In the genomic region with DNA sequence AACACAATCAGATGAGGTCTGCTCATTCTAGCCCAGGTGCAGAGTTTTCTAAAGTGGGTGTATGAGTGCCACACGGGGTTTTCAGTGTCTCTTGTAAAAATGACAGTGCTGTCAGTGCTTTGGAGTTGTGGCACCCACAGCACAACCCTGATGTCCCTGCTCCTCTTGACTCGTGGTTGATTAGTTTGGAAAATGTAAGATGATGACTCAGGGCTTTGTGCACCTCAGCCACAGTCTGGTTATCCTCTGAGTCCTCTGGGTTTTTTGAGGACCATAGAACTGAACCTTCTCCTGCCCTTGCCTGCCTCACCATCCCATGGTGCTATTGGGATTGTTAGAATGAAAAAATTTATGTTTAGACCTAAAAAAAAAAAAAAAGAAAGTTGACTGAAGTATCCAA, we compare ENCODE assay signal across 14 cellular contexts.
DNase-seq lines count a peak whose midpoint lies in the region; ATAC-seq, FAIRE-seq and TF ChIP-seq lines count a peak whose summit lies in the region.
"Had no signal": no experiment of that assay in that cellular context is flagged by ENCODE, and none has a peak within 500 bp of the region (broad histone marks: within the 10 kb centered on the region; RNA-seq: fewer than 3 reads in every experiment).

No MANE protein-coding gene starts in this region.

- TF ChIP-seq CTCF in DND-41 (IDR thresholded peaks at IDR 0.05; ENCODE audit: borderline replicate concordance, extremely low read depth, low read length, poor library complexity, severe bottlenecking) (no peak), bronchial epithelial cell (IDR thresholded peaks at IDR 0.05; ENCODE audit: insufficient read depth, low read length, severe bottlenecking) (no peak)

- H3K79me2 ChIP-seq in DND-41 (ENCODE audit: insufficient read depth, low read length): no peaks in the 10 kb centered on the region

- no peak overlapping the region for H3K27ac ChIP-seq in DND-41 (ENCODE audit: low read length)

- H2AFZ ChIP-seq in DND-41 (ENCODE audit: low read depth, low read length): no peak overlapping the region

- no peaks in the 10 kb centered on the region for H3K4me1 ChIP-seq in DND-41 (ENCODE audit: insufficient read depth, low read length)
- H3K4me1 ChIP-seq in HAP-1: no peaks in the 10 kb centered on the region

- H3K4me2 ChIP-seq in DND-41 (ENCODE audit: insufficient read depth, low read length): no peak overlapping the region

- FAIRE-seq in bronchial epithelial cell (lab: Jason Lieb, UNC) (no peak), GM12892 (lab: Jason Lieb, UNC) (no peak)
- FAIRE-seq: GM19239 had no signal

- no peaks in the 10 kb centered on the region for H3K27me3 ChIP-seq in DND-41 (ENCODE audit: insufficient read depth, low read length, poor library complexity)
- no peaks in the 10 kb centered on the region for H3K27me3 ChIP-seq in bronchial epithelial cell (ENCODE audit: control insufficient read depth, insufficient read depth, low read length)
- no peaks in the 10 kb centered on the region for H3K27me3 ChIP-seq in HAP-1 (ENCODE audit: low read depth)

- DNase-seq in DND-41 (no peak), LHCN-M2 (ENCODE audit: low read depth) (peak; percentile 56), bronchial epithelial cell (ENCODE audit: low read depth) (peak; percentile 32), myocyte (ENCODE audit: low read depth) (peak; percentile 52), HAP-1 (ENCODE audit: low spot score in 2 of 2) (no peak), GM12892 (ENCODE audit: insufficient read length) (no peak)
- no peak for DNase-seq in activated naive CD4-positive, alpha-beta T cell (lab: John Stamatoyannopoulos, UW)
- DNase-seq: activated CD8-positive, alpha-beta T cell treated with anti-CD3 and anti-CD28 coated beads, Interleukin-2, amount 10 ng/mL, durations not matched to agents 7 days and 5 days; DMS 273 treated with DMSO at 0.1 percent for 48 hours; immature natural killer cell; NCI-H1105 had no signal

- H3K36me3 ChIP-seq in DND-41 (ENCODE audit: insufficient read depth, low read length) (no peaks in the 10 kb centered on the region), bronchial epithelial cell (ENCODE audit: control insufficient read depth, insufficient read depth, low read length) (peaks cover 18% of the 10 kb centered on the region), HAP-1 (replicated peaks) (no peaks in the 10 kb centered on the region)

- no peak for TF ChIP-seq POLR2A in GM12892 (IDR thresholded peaks at IDR 0.05; ENCODE audit: low read depth, low read length)

- no peak overlapping the region for H3K4me3 ChIP-seq in DND-41 (ENCODE audit: low read depth in 1 of 2, low read length in 2 of 2)
- H3K4me3 ChIP-seq in bronchial epithelial cell (ENCODE audit: low read depth, low read length): no peak overlapping the region
- no peak overlapping the region for H3K4me3 ChIP-seq in HAP-1

- in situ Hi-C loops in HAP-1 (cut with MboI; ENCODE audit: low sequenced_read_pairs): loop anchor here (25.0 kb wide), 1 partner anchor 289 kb away; no protein-coding TSS in a partner anchor

- no peak overlapping the region for H3K9ac ChIP-seq in DND-41 (ENCODE audit: low read depth, low read length)

- no peaks in the 10 kb centered on the region for H3K9me3 ChIP-seq in DND-41 (ENCODE audit: insufficient read depth, low read length, severe bottlenecking)
- 0 out of 2 replicates have a peak, but pooled peaks cover 2% of the 10 kb centered on the region for H3K9me3 ChIP-seq in HAP-1

- ATAC-seq in DND-41 (ENCODE audit: insufficient read depth, low read depth) (peak; percentile 45; the same call in 1 of the 3 replicates), GM19452 (IDR thresholded peaks at IDR 0.05; ENCODE audit: unreplicated experiment) (no peak)
- ATAC-seq: activated CD8-positive, alpha-beta T cell treated with anti-CD3 and anti-CD28 coated beads, Interleukin-2, amount 10 ng/mL, durations not matched to agents 7 days and 5 days; WTC11 had no signal

- H4K20me1 ChIP-seq in DND-41 (ENCODE audit: insufficient read depth, low read length): no peaks in the 10 kb centered on the region

Comparison
In these comparisons a context has a peak if more than half of its experiments do, and no peak if none do; other contexts are left out.
1. DNase-seq: peak in LHCN-M2 (single experiment), bronchial epithelial cell (single experiment) and myocyte (single experiment); none in DND-41 (single experiment), HAP-1 (0 of 2), GM12892 (single experiment) and activated naive CD4-positive, alpha-beta T cell (0 of 4).